ENCODE assay signal across 1 cellular context in genomic region chr6:111642463-111643158, GRCh38.
A peak's percentile ranks its signal among the peaks of the same experiment; 100 is the strongest.
TF ChIP-seq lines count a peak whose summit lies in the region.

No MANE protein-coding gene starts in this region.

TF ChIP-seq in H1, 55 proteins besides CTCF, POLR2A, EP300 and RAD21:
- TF ChIP-seq RXRA (IDR thresholded peaks at IDR 0.05; ENCODE audit: insufficient read depth, low read depth, low read length): 0 out of 2 replicates have a peak, but pooled peaks have one; percentile 71
- no peak for TF ChIP-seq TBP (IDR thresholded peaks at IDR 0.05; ENCODE audit: low read depth, low read length)
